In the genomic region with DNA sequence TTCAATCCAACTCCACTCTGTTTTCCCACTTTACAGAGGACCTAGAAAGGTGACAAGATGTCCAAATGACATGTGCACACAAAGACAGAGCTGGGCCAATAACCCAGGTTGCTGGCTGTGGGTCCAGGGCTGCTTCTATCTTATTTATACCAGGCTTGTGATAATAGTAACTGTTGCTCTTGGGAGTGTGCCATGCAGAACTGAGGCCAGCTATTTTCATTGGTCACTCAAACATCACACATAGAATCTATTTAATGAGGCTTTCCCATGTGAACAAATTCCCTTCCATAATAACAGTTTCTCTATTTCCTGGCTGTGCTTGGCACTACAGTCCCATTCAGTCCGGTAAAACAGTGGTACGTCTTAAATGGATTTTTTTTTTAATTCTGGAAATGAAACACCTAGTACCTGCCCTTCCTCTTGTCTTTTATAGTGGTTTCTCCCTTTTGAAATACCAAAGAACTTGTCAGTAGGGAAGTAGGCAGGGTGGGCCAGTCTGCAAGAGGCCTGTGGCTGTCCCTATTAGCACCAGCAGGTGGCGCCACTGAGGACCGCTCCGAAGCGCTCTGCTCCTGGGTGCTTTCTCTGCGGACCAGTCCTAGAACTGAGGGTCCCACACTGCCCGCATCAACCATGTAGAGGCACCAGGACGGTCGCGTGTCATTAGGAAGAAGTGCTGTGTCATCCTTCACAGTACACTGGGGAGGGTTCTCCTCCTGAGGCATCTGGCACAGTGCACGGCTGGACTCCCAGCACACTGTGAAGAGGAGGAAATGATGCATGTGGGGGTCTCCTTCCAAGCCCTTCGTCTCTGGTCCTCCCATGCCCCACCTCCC, we compare ENCODE assay signal across 9 cellular contexts. TPM values are rescaled to one million over a fixed set of nuclear protein-coding genes. Genes with fewer than 3 reads are reported as not detected.
A peak's percentile ranks its signal among the peaks of the same experiment; 100 is the strongest.
DNase-seq lines count a peak whose midpoint lies in the region; TF ChIP-seq lines count a peak whose summit lies in the region.
"Had no signal": no experiment of that assay in that cellular context is flagged by ENCODE, and none has a peak within 500 bp of the region (broad histone marks: within the 10 kb centered on the region; RNA-seq: fewer than 3 reads in every experiment).

No MANE protein-coding gene starts in this region.

- POLR2A ChIA-PET in Caco-2 (lab: Charles Lee) = no interaction called here
- POLR2A ChIA-PET in HEK293T (lab: Yijun Ruan, JAX) = interaction anchor here (1.0 kb wide), 1 partner anchor 149 kb away, joined by 3 read pairs; no protein-coding TSS in a partner anchor
- POLR2A ChIA-PET in PC-9 (lab: Charles Lee; ENCODE audit: unreplicated experiment) = no interaction called here

- peaks cover 14% of the 10 kb centered on the region; the same call in 1 of the 2 replicates for H3F3A ChIP-seq in PC-9 (ENCODE audit: insufficient read depth, low read depth)

- H3K4me1 ChIP-seq in Caco-2 (peaks cover 29% of the 10 kb centered on the region), PC-9 (replicated peaks; ENCODE audit: insufficient read depth) (no peaks in the 10 kb centered on the region), uterus (no peaks in the 10 kb centered on the region)

- H2AFZ ChIP-seq in PC-9 = no peak overlapping the region

- BruUV-seq in Caco-2 (replicated peaks; lab: Mats Ljungman, UMichigan) = no TSS peak
- BruUV-seq in PC-9 (replicated peaks; lab: Mats Ljungman, UMichigan) = no TSS peak

- no peaks in the 10 kb centered on the region for H3K9me3 ChIP-seq in Caco-2
- H3K9me3 ChIP-seq in PC-9 (ENCODE audit: insufficient read depth, low read depth) = no peaks in the 10 kb centered on the region
- H3K9me3 ChIP-seq in uterus = no peaks in the 10 kb centered on the region

- peaks cover 74% of the 10 kb centered on the region for H3K36me3 Mint-ChIP-seq in Caco-2 (ENCODE audit: insufficient read depth, unreplicated experiment)
- peaks cover 15% of the 10 kb centered on the region for H3K36me3 Mint-ChIP-seq in progenitor cell of endocrine pancreas (ENCODE audit: insufficient read depth)

- peaks cover 1% of the 10 kb centered on the region for H3K36me3 ChIP-seq in Caco-2 (ENCODE audit: control insufficient read depth, insufficient read depth, low read length)
- no peaks in the 10 kb centered on the region for H3K36me3 ChIP-seq in PC-9 (ENCODE audit: low read depth)
- H3K36me3 ChIP-seq in uterus = no peaks in the 10 kb centered on the region

- TF ChIP-seq CTCF in Caco-2 (IDR thresholded peaks at IDR 0.05; ENCODE audit: insufficient read depth in 1 of 2, low read depth in 1 of 2, low read length in 1 of 2, severe bottlenecking in 1 of 2, unreplicated experiment in 1 of 2) (peak; percentile 80 to 95), PC-9 (conservative IDR thresholded peaks at IDR 0.05) (peak; percentile 85), progenitor cell of endocrine pancreas (IDR thresholded peaks at IDR 0.05; ENCODE audit: unreplicated experiment) (peak; percentile 82), uterus (IDR thresholded peaks at IDR 0.05) (peak; percentile 60 to 92 (median 70))

- H3K79me2 ChIP-seq in PC-9 (ENCODE audit: low read depth) = no peaks in the 10 kb centered on the region

- CTCF ChIA-PET in Caco-2 (lab: Charles Lee) (interaction anchor here (0.6 to 1.0 kb wide), 3 partner anchors 15 to 237 kb away, joined by 3 to 8 read pairs (median 4); no protein-coding TSS in a partner anchor), HEK293T (lab: Yijun Ruan, JAX) (interaction anchor here (0.6 to 1.1 kb wide), 6 partner anchors 18 to 924 kb away, joined by 3 to 6 read pairs (median 3); no protein-coding TSS in a partner anchor), PC-9 (lab: Charles Lee) (interaction anchor here (0.6 to 0.7 kb wide), 4 partner anchors 17 to 533 kb away, joined by 3 to 5 read pairs (median 4); no protein-coding TSS in a partner anchor)

- H3K4me3 ChIP-seq in Caco-2 (ENCODE audit: low read depth, low read length) (no peak overlapping the region), PC-9 (no peak overlapping the region), uterus (no peak overlapping the region)
- H3K4me3 ChIP-seq: SK-N-MC had no signal

- intact Hi-C loops in Caco-2 (cut with micrococcal nuclease; ENCODE audit: unreplicated experiment) = loop anchor here (1.0 to 5.0 kb wide), 4 partner anchors 143 to 482 kb away; a partner anchor contains a TSS
- intact Hi-C loops in PC-9 (cut with micrococcal nuclease; ENCODE audit: unreplicated experiment) = loop anchor here (5.0 to 10.0 kb wide), 5 partner anchors 53 to 680 kb away; a partner anchor contains a TSS
- intact Hi-C loops in uterus (cut with DNase I; ENCODE audit: low total_unique reads) = loop anchor here (10.0 kb wide), 1 partner anchor 50 kb away; a partner anchor contains a TSS

- H4K20me1 ChIP-seq in PC-9 (ENCODE audit: insufficient read depth) = no peaks in the 10 kb centered on the region

- H3K9me2 ChIP-seq in PC-9 (ENCODE audit: insufficient read depth) = no peaks in the 10 kb centered on the region

- DNase-seq in Caco-2 (peak; percentile 56 to 71), HEK293T (ENCODE audit: extremely low spot score) (peak; percentile 85), PC-9 (peak in 1 of 2 experiments; percentile 32), activated T-helper 1 cell treated with Interleukin-2 at 50 U/mL for 16 hours (ENCODE audit: low read depth) (peak; percentile 34), fibroblast of the conjunctiva (ENCODE audit: low read depth) (peak; percentile 23), progenitor cell of endocrine pancreas (ENCODE audit: low spot score, unreplicated experiment) (peak; percentile 49), uterus (peak; percentile 67 to 68), epidermal melanocyte (ENCODE audit: insufficient read length, low spot score) (no peak)

- no peak for TF ChIP-seq POLR2A in uterus (IDR thresholded peaks at IDR 0.05)

- H3K4me1 Mint-ChIP-seq in Caco-2 (ENCODE audit: low read depth, unreplicated experiment) (peaks cover 40% of the 10 kb centered on the region), progenitor cell of endocrine pancreas (ENCODE audit: low read depth) (peaks cover 7% of the 10 kb centered on the region)

- H3K4me3 Mint-ChIP-seq in Caco-2 (ENCODE audit: unreplicated experiment) = no peak overlapping the region
- no peak overlapping the region for H3K4me3 Mint-ChIP-seq in progenitor cell of endocrine pancreas (ENCODE audit: low read depth)

- H3K27me3 Mint-ChIP-seq in Caco-2 (ENCODE audit: insufficient read depth, unreplicated experiment) = no peaks in the 10 kb centered on the region
- no peaks in the 10 kb centered on the region for H3K27me3 Mint-ChIP-seq in progenitor cell of endocrine pancreas

- H3K27me3 ChIP-seq in Caco-2 (replicated peaks; ENCODE audit: control insufficient read depth, insufficient read depth, low read length) (no peaks in the 10 kb centered on the region), PC-9 (ENCODE audit: insufficient read depth, low read depth) (no peaks in the 10 kb centered on the region), uterus (no peaks in the 10 kb centered on the region)

- H3K27ac ChIP-seq in PC-9 (no peak overlapping the region), uterus (peak overlapping the region; percentile 72 to 79)
- H3K27ac ChIP-seq: SK-N-MC had no signal

- H3K9me3 Mint-ChIP-seq in Caco-2 (ENCODE audit: unreplicated experiment) (no peaks in the 10 kb centered on the region), progenitor cell of endocrine pancreas (ENCODE audit: low read depth) (no peaks in the 10 kb centered on the region)

- H3K27ac Mint-ChIP-seq in Caco-2 (ENCODE audit: unreplicated experiment) (peak overlapping the region; percentile 46), progenitor cell of endocrine pancreas (peak overlapping the region; percentile 29)

- H3K4me2 ChIP-seq in PC-9 = no peak overlapping the region

TF ChIP-seq in HEK293T, 16 proteins besides CTCF, POLR2A, EP300 and RAD21:
- TF ChIP-seq FOXK2 (IDR thresholded peaks at IDR 0.05) (no peak), L3MBTL2 (conservative IDR thresholded peaks at IDR 0.05) (no peak), CTBP1 (IDR thresholded peaks at IDR 0.05; ENCODE audit: borderline replicate concordance) (no peak), ZNF384 (IDR thresholded peaks at IDR 0.05) (no peak), ELF4 (IDR thresholded peaks at IDR 0.05) (no peak), NFRKB (IDR thresholded peaks at IDR 0.05) (no peak), SUZ12 (IDR thresholded peaks at IDR 0.05) (no peak), HDGF (IDR thresholded peaks at IDR 0.05; ENCODE audit: borderline replicate concordance) (no peak), ARNT (IDR thresholded peaks at IDR 0.05) (no peak), BHLHE40 (IDR thresholded peaks at IDR 0.05; ENCODE audit: borderline replicate concordance) (no peak), TARDBP (IDR thresholded peaks at IDR 0.05) (no peak), LEF1 (IDR thresholded peaks at IDR 0.05; ENCODE audit: borderline replicate concordance) (no peak), SP1 (IDR thresholded peaks at IDR 0.05) (no peak), FOXM1 (IDR thresholded peaks at IDR 0.05; ENCODE audit: borderline replicate concordance) (no peak), FOXA1 (IDR thresholded peaks at IDR 0.05) (no peak)
- TF ChIP-seq, protein P1, sequence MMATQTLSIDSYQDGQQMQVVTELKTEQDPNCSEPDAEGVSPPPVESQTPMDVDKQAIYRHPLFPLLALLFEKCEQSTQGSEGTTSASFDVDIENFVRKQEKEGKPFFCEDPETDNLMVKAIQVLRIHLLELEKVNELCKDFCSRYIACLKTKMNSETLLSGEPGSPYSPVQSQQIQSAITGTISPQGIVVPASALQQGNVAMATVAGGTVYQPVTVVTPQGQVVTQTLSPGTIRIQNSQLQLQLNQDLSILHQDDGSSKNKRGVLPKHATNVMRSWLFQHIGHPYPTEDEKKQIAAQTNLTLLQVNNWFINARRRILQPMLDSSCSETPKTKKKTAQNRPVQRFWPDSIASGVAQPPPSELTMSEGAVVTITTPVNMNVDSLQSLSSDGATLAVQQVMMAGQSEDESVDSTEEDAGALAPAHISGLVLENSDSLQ (IDR thresholded peaks at IDR 0.05) = no peak

RNA-seq across cellular contexts. Expression of a gene that starts 52.1 kb away (rescaled TPM):
- total RNA-seq in Caco-2 (2022) = 38.2 and 42.7 TPM in 2 replicates
- total RNA-seq in PC-9 (2021) = 6.0 and 6.7 TPM in 2 replicates
- total RNA-seq in progenitor cell of endocrine pancreas = 57.7 and 58.5 TPM in 2 replicates
- 10 to 100 TPM in 3 of 4 donors, 1 to 10 TPM in 1; 9.7 to 45.5 (median 37.6) TPM for total RNA-seq in uterus
